8 cellular contexts compared by ENCODE assay signal in genomic region chr10:33335800-33336605, GRCh38. TPM values are rescaled to one million over a fixed set of nuclear protein-coding genes. Genes with fewer than 3 reads are reported as not detected.
DNase-seq lines count a peak whose midpoint lies in the region; ATAC-seq and TF ChIP-seq lines count a peak whose summit lies in the region.

No MANE protein-coding gene starts in this region.

- intact Hi-C loops in left lung (cut with DNase I), result loop anchor here in 1 of 2 donors (10.0 kb wide), 1 partner anchor 1299 kb away; no protein-coding TSS in a partner anchor
- intact Hi-C loops in testis (cut with DNase I; ENCODE audit: low total_unique reads), result loop anchor here (10.0 kb wide), 2 partner anchors 141 to 1299 kb away; no protein-coding TSS in a partner anchor

- 0 to 1% methylated on average over 35 to 47 of the region's 53 CpGs for whole genome bisulfite sequencing in testis, 2 donors

- TF ChIP-seq CTCF in GM13977 (IDR thresholded peaks at IDR 0.05; ENCODE audit: extremely low read depth, insufficient read depth, missing control alignments) (no peak), Peyer's patch (IDR thresholded peaks at IDR 0.05) (peak in 1 of 6 experiments; percentile 7), left lung (IDR thresholded peaks at IDR 0.05) (no peak), testis (IDR thresholded peaks at IDR 0.05) (no peak)

- peak; percentile 25 for ATAC-seq in left lung

- H3K27ac ChIP-seq in Peyer's patch (peak overlapping the region; percentile 64 to 88 (median 78)), left lung (peak overlapping the region; percentile 93), testis (peak overlapping the region; percentile 75 to 81)

- H3K27me3 ChIP-seq in Peyer's patch (no peaks in the 10 kb centered on the region), left lung (peaks cover 0 to 68% of the 10 kb centered on the region in 2 donors), testis (no peaks in the 10 kb centered on the region)

- H3K4me3 ChIP-seq in Peyer's patch (peak overlapping the region; percentile 41 to 78 (median 61)), left lung (peak overlapping the region; percentile 65 to 76), testis (peak overlapping the region; percentile 67 to 68)

- TF ChIP-seq POLR2A in Peyer's patch (IDR thresholded peaks at IDR 0.05) (peak; percentile 53 to 54), testis (IDR thresholded peaks at IDR 0.05) (no peak)

- in situ Hi-C loops in GM13977 (cut with MboI; ENCODE audit: low pct_unique_long_range_greater_than_20kb, low sequenced_read_pairs, unreplicated experiment), result loop anchor here (10.0 kb wide), 1 partner anchor 1299 kb away; no protein-coding TSS in a partner anchor

- DNase-seq in GM13977 (ENCODE audit: low spot score) (peak; percentile 45), Peyer's patch (peak in 2 of 3 donors; percentile 70 to 78), cortex of kidney (lab: John Stamatoyannopoulos, UW) (peak; percentile 29), left lung (peak; percentile 53 to 84), testis (peak; percentile 43), NCI-H446 (lab: John Stamatoyannopoulos, UW) (no peak), inferior parietal cortex (ENCODE audit: extremely low spot score) (no peak), NOMO-1 treated with DMSO at 0.1 percent for 48 hours (lab: John Stamatoyannopoulos, UW; ENCODE audit: unreplicated experiment) (no peak)

- H3K9me3 ChIP-seq in Peyer's patch, result no peaks in the 10 kb centered on the region
- H3K9me3 ChIP-seq in left lung, result no peaks in the 10 kb centered on the region
- H3K9me3 ChIP-seq in testis, result no peaks in the 10 kb centered on the region

- H3K36me3 ChIP-seq in Peyer's patch (no peaks in the 10 kb centered on the region), left lung (no peaks in the 10 kb centered on the region), testis (ENCODE audit: low read depth, missing control alignments) (no peaks in the 10 kb centered on the region)

- peaks cover 0 to 14% (median 0%) of the 10 kb centered on the region in 4 donors for H3K4me1 ChIP-seq in Peyer's patch
- peaks cover 0 to 32% of the 10 kb centered on the region in 2 donors for H3K4me1 ChIP-seq in left lung
- H3K4me1 ChIP-seq in testis, result peaks cover 6% of the 10 kb centered on the region

RNA-seq across cellular contexts. Expression of gene NRP1, which starts 1.5 kb away (rescaled TPM):
- 10 to 100 TPM; 17.7 to 47.0 (median 21.0) TPM for total RNA-seq in Peyer's patch
- 100 to 1,000 TPM in 1 of 2 donors, 10 to 100 TPM in 1; 79.8 to 140 TPM for total RNA-seq in left lung
- 10 to 100 TPM; 15.9 to 17.1 TPM for total RNA-seq in testis
- polyA plus RNA-seq in testis (ENCODE audit: insufficient read depth, low read depth, low replicate concordance), result 23.8 TPM

Comparison
In these comparisons a context has a peak if more than half of its experiments do, and no peak if none do; other contexts are left out.
1. DNase-seq: peak in GM13977 (single experiment), Peyer's patch (2 of 3), cortex of kidney (single experiment), left lung (2 of 2) and testis (single experiment); none in NCI-H446 (0 of 2), inferior parietal cortex (single experiment) and NOMO-1 treated with DMSO at 0.1 percent for 48 hours (single experiment).
2. Peak in every context shown above with its lines, with median percentiles within 50 percentile points of each other: H3K27ac ChIP-seq and H3K4me3 ChIP-seq.